14 cellular contexts compared by ENCODE assay signal in the genomic region with DNA sequence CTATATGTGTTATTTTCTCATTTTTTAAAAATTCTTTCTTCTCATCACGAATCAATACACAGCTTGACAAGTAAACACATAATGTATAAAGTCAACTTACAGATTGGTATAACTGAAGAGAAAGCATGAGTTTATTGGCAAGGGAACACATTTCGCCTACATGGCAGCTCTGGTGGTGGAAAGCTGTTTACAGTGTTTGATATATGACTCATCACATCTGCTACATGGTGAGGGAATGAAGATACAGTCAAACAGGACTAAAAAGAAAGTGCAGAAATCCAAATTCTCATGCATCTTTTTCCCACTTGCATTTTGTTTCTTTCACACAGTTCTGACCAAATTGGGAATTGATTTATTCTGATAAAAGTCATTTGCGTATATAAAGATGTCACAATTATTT.
DNase-seq lines count a peak whose midpoint lies in the region; ATAC-seq, FAIRE-seq and TF ChIP-seq lines count a peak whose summit lies in the region.
"Had no signal": no experiment of that assay in that cellular context is flagged by ENCODE, and none has a peak within 500 bp of the region (broad histone marks: within the 10 kb centered on the region; RNA-seq: fewer than 3 reads in every experiment).

No MANE protein-coding gene starts in this region.

- intact Hi-C loops in body of pancreas (cut with DNase I): no loop called here

- H3K9me3 ChIP-seq in body of pancreas: no peaks in the 10 kb centered on the region

- H3K27ac Mint-ChIP-seq in activated T-cell treated with anti-CD3 and anti-CD28 coated beads, Interleukin-2, amount 50 U/mL, for 72 hours: no peak overlapping the region
- H3K27ac Mint-ChIP-seq: activated T-cell treated with anti-CD3 and anti-CD28 coated beads, Interleukin-2, amount 50 U/mL, for 24 hours had no signal

- no peak for FAIRE-seq in urothelium cell line (lab: Jason Lieb, UNC)
- FAIRE-seq: A204.1, RCC 7860 had no signal

- peaks cover 5 to 7% of the 10 kb centered on the region in 2 donors for H3K9me3 Mint-ChIP-seq in activated T-cell treated with anti-CD3 and anti-CD28 coated beads, Interleukin-2, amount 50 U/mL, for 72 hours
- H3K9me3 Mint-ChIP-seq: neural crest cell had no signal

- no peaks in the 10 kb centered on the region for H3K4me1 ChIP-seq in body of pancreas

- H3K27me3 ChIP-seq in body of pancreas: no peaks in the 10 kb centered on the region

- no peak for TF ChIP-seq CTCF in fibroblast of the aortic adventitia (IDR thresholded peaks at IDR 0.05; ENCODE audit: insufficient read depth, low read length)
- TF ChIP-seq CTCF in body of pancreas (IDR thresholded peaks at IDR 0.05): no peak

- no peak for ATAC-seq in activated T-cell treated with anti-CD3 and anti-CD28 coated beads, Interleukin-2, amount 50 U/mL, for 72 hours (replicated peaks in 1 of 2)
- ATAC-seq in stimulated activated naive CD8-positive, alpha-beta T cell treated with anti-CD3 and anti-CD28 coated beads, Interleukin-15, Interleukin-2, amounts not matched to agents 100 U/mL and 50 U/mL, for 24 hours: no peak
- ATAC-seq in body of pancreas: no peak

- DNase-seq in NCI-H510A treated with DMSO at 0.1 percent for 48 hours (lab: John Stamatoyannopoulos, UW) (peak; percentile 5), NCI-H510A (lab: John Stamatoyannopoulos, UW) (no peak), RPMI7951 (ENCODE audit: low read depth) (peak; percentile 81), fibroblast of the aortic adventitia (ENCODE audit: low read depth) (peak; percentile 79), urothelium cell line (ENCODE audit: low spot score) (peak; percentile 43), body of pancreas (no peak)
- DNase-seq in activated T-cell treated with anti-CD3 and anti-CD28 coated beads, Interleukin-2, amount 50 U/mL, for 72 hours: no peak
- DNase-seq in stimulated activated naive CD8-positive, alpha-beta T cell treated with anti-CD3 and anti-CD28 coated beads, Interleukin-15, Interleukin-2, amounts not matched to agents 100 U/mL and 50 U/mL, for 24 hours: no peak
- DNase-seq: activated T-cell treated with anti-CD3 and anti-CD28 coated beads, Interleukin-2, amount 50 U/mL, for 24 hours; cortex of kidney; NCI-H1436 had no signal

- H3K4me3 ChIP-seq in fibroblast of the aortic adventitia (ENCODE audit: low read depth, low read length) (no peak overlapping the region), body of pancreas (no peak overlapping the region)

- H3K36me3 ChIP-seq in body of pancreas (replicated peaks in 1 of 2; ENCODE audit: insufficient read depth in 1 of 2, low read depth in 2 of 2): no peaks in the 10 kb centered on the region

- no peak overlapping the region for H3K27ac ChIP-seq in body of pancreas

- H3K36me3 Mint-ChIP-seq in activated T-cell treated with anti-CD3 and anti-CD28 coated beads, Interleukin-2, amount 50 U/mL, for 72 hours (ENCODE audit: insufficient read depth in 2 of 2): no peaks in the 10 kb centered on the region

- H3K4me3 Mint-ChIP-seq in activated T-cell treated with anti-CD3 and anti-CD28 coated beads, Interleukin-2, amount 50 U/mL, for 72 hours: no peak overlapping the region
- H3K4me3 Mint-ChIP-seq: activated T-cell treated with anti-CD3 and anti-CD28 coated beads, Interleukin-2, amount 50 U/mL, for 24 hours; neural crest cell had no signal

- no peak for TF ChIP-seq POLR2A in body of pancreas (IDR thresholded peaks at IDR 0.05)

- no peaks in the 10 kb centered on the region for H3K4me1 Mint-ChIP-seq in activated T-cell treated with anti-CD3 and anti-CD28 coated beads, Interleukin-2, amount 50 U/mL, for 72 hours (ENCODE audit: low read depth)
- H3K4me1 Mint-ChIP-seq: neural crest cell had no signal

- no peaks in the 10 kb centered on the region for H3K27me3 Mint-ChIP-seq in activated T-cell treated with anti-CD3 and anti-CD28 coated beads, Interleukin-2, amount 50 U/mL, for 72 hours (ENCODE audit: low read depth)
- H3K27me3 Mint-ChIP-seq: activated T-cell treated with anti-CD3 and anti-CD28 coated beads, Interleukin-2, amount 50 U/mL, for 24 hours had no signal

- 42 to 57% methylated on average over 3 of the region's 3 CpGs for WGBS in body of pancreas, 2 donors

Comparison
In these comparisons a context has a peak if more than half of its experiments do, and no peak if none do; other contexts are left out.
1. DNase-seq: peak in NCI-H510A treated with DMSO at 0.1 percent for 48 hours (single experiment), RPMI7951 (single experiment), fibroblast of the aortic adventitia (single experiment) and urothelium cell line (single experiment); none in NCI-H510A (single experiment), activated T-cell treated with anti-CD3 and anti-CD28 coated beads, Interleukin-2, amount 50 U/mL, for 72 hours (0 of 2), stimulated activated naive CD8-positive, alpha-beta T cell treated with anti-CD3 and anti-CD28 coated beads, Interleukin-15, Interleukin-2, amounts not matched to agents 100 U/mL and 50 U/mL, for 24 hours (single experiment) and body of pancreas (0 of 4).